10 cellular contexts compared by ENCODE assay signal in the genomic region with DNA sequence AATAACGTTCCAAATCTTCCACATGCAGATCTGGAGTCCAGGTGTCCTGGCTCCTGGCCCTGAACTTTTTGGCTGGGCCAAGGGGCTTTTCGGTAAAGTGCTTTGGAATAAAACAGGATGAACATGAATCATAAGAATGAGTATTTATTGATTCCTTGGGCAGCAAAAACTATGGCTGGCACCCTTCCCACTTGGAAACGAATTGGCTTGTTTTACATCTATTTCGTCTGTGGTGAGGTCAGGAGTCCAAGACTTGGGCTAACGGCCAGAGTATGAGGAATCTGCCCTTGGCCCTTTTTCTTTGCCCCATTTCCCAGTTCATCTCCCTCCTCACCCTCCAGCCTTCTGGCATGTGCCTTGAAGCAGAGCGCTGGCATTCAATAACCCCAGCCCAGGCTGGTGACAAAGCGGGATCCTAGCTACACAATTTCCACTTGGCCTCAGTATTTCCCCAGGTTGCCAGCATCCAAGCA. TPM values are rescaled to one million over a fixed set of nuclear protein-coding genes. Genes with fewer than 3 reads are reported as not detected.
A peak's percentile ranks its signal among the peaks of the same experiment; 100 is the strongest.
DNase-seq lines count a peak whose midpoint lies in the region; ATAC-seq, FAIRE-seq and TF ChIP-seq lines count a peak whose summit lies in the region.
"Had no signal": no experiment of that assay in that cellular context is flagged by ENCODE, and none has a peak within 500 bp of the region (broad histone marks: within the 10 kb centered on the region; RNA-seq: fewer than 3 reads in every experiment).

No MANE protein-coding gene starts in this region.

- peak overlapping the region in 5 of 7 donors; percentile 2 to 67 (median 46) for H3K27ac Mint-ChIP-seq in CD4-positive, alpha-beta memory T cell

- no peak for DNase-seq in CD4-positive, alpha-beta memory T cell
- no peak for DNase-seq in Panc1 (ENCODE audit: low read depth, low spot score)
- DNase-seq in erythroblast (lab: John Stamatoyannopoulos, UW) = no peak
- peak in 5 of 6 donors; percentile 64 to 96 (median 87) for DNase-seq in pancreas
- no peak for DNase-seq in DMS153 (lab: John Stamatoyannopoulos, UW)
- no peak for DNase-seq in smooth muscle cell (lab: John Stamatoyannopoulos, UW; ENCODE audit: unreplicated experiment)
- DNase-seq: NCI-H524 treated with DMSO at 0.1 percent for 48 hours had no signal

- no peak overlapping the region for H2AFZ ChIP-seq in smooth muscle cell (ENCODE audit: low read depth)

- no peak overlapping the region for H3K4me3 ChIP-seq in CD4-positive, alpha-beta memory T cell (ENCODE audit: low read length in 2 of 2)
- H3K4me3 ChIP-seq in Panc1 (ENCODE audit: low read depth in 2 of 2, low read length in 2 of 2) (no peak overlapping the region), pancreas (no peak overlapping the region), smooth muscle cell (no peak overlapping the region)

- peaks cover 0 to 10% of the 10 kb centered on the region in 2 donors for H3K36me3 Mint-ChIP-seq in CD4-positive, alpha-beta memory T cell

- intact Hi-C loops in CD4-positive, alpha-beta memory T cell (cut with micrococcal nuclease) = no loop called here
- intact Hi-C loops in Panc1 (cut with micrococcal nuclease; ENCODE audit: unreplicated experiment) (loop anchor here (5.0 kb wide), 1 partner anchor 104 kb away; no protein-coding TSS in a partner anchor), pancreas (cut with DNase I) (no loop called here)

- POLR2A ChIA-PET in CD4-positive, alpha-beta memory T cell (lab: Charles Lee; ENCODE audit: partially characterized antibody) = interaction anchor here (0.6 to 9.3 kb wide), 6 partner anchors 14 to 122 kb away, joined by 3 to 209 read pairs (median 14); partner anchors contain the start of genes GRN, SLC25A39 and TMUB2
- POLR2A ChIA-PET in Panc1 (lab: Charles Lee) = no interaction called here

- no peaks in the 10 kb centered on the region for H3K9me3 ChIP-seq in CD4-positive, alpha-beta memory T cell (ENCODE audit: control insufficient read depth in 1 of 2, low read length in 2 of 2)
- H3K9me3 ChIP-seq in Panc1 (ENCODE audit: control insufficient read depth, insufficient read depth, low read depth, low read length) (no peaks in the 10 kb centered on the region), pancreas (no peaks in the 10 kb centered on the region), smooth muscle cell (replicated peaks; ENCODE audit: low read depth) (no peaks in the 10 kb centered on the region)

- no peak for ATAC-seq in Panc1
- peak; percentile 4 to 27 (median 25) for ATAC-seq in pancreas
- no peak for ATAC-seq in HG03139 (IDR thresholded peaks at IDR 0.05; ENCODE audit: unreplicated experiment)
- ATAC-seq in esophagus mucosa = no peak

- peaks cover 0 to 2% (median 0%) of the 10 kb centered on the region in 8 donors for H3K9me3 Mint-ChIP-seq in CD4-positive, alpha-beta memory T cell

- H4K20me1 ChIP-seq in smooth muscle cell (ENCODE audit: low read depth) = no peaks in the 10 kb centered on the region

- no peak for TF ChIP-seq CTCF in Panc1 (IDR thresholded peaks at IDR 0.05)
- TF ChIP-seq CTCF in pancreas (IDR thresholded peaks at IDR 0.05) = no peak
- TF ChIP-seq CTCF in smooth muscle cell (IDR thresholded peaks at IDR 0.05; ENCODE audit: borderline replicate concordance, insufficient read depth, poor library complexity, severe bottlenecking) = no peak

- H3K79me2 ChIP-seq in smooth muscle cell (ENCODE audit: low read depth) = peaks cover 8% of the 10 kb centered on the region

- in situ Hi-C loops in Panc1 (cut with HindIII; ENCODE audit: low pct_unique_long_range_greater_than_20kb, low sequenced_read_pairs) = no loop called here

- no peak overlapping the region for H3K9ac ChIP-seq in smooth muscle cell (ENCODE audit: low read depth)

- no TSS peak for BruUV-seq in Panc1 (replicated peaks; lab: Mats Ljungman, UMichigan)

- peak; percentile 26 for TF ChIP-seq POLR2A in erythroblast (IDR thresholded peaks at IDR 0.05; ENCODE audit: low read length)

- no peak for FAIRE-seq in pancreas (lab: Jason Lieb, UNC)
- FAIRE-seq: colon had no signal

- H3K36me3 ChIP-seq in CD4-positive, alpha-beta memory T cell (ENCODE audit: insufficient read depth, low read length) = no peaks in the 10 kb centered on the region
- no peaks in the 10 kb centered on the region; the same call in 1 of the 2 replicates for H3K36me3 ChIP-seq in Panc1 (ENCODE audit: control insufficient read depth, insufficient read depth, low read length)
- H3K36me3 ChIP-seq in pancreas = no peaks in the 10 kb centered on the region
- H3K36me3 ChIP-seq in smooth muscle cell (ENCODE audit: low read depth) = no peaks in the 10 kb centered on the region

- no peak overlapping the region for H3K4me2 ChIP-seq in smooth muscle cell

- H3K4me1 ChIP-seq in CD4-positive, alpha-beta memory T cell (ENCODE audit: insufficient read depth, low read length) = peaks cover 13% of the 10 kb centered on the region
- peaks cover 16% of the 10 kb centered on the region for H3K4me1 ChIP-seq in Panc1 (ENCODE audit: control insufficient read depth, insufficient read depth, low read length)
- peaks cover 6 to 20% (median 13%) of the 10 kb centered on the region in 3 donors for H3K4me1 ChIP-seq in pancreas
- no peaks in the 10 kb centered on the region for H3K4me1 ChIP-seq in smooth muscle cell (ENCODE audit: low read depth)

- WGBS in pancreas, 2 donors = 7 to 11% methylated on average over 7 of the region's 7 CpGs
- 92% methylated on average over 7 of the region's 7 CpGs for WGBS in smooth muscle cell (ENCODE audit: low lambda C conversion rate)

- peaks cover 4 to 24% (median 10%) of the 10 kb centered on the region in 4 donors for H3K4me1 Mint-ChIP-seq in CD4-positive, alpha-beta memory T cell

- no peaks in the 10 kb centered on the region for H3K27me3 ChIP-seq in CD4-positive, alpha-beta memory T cell (ENCODE audit: insufficient read depth, low read length)
- no peaks in the 10 kb centered on the region for H3K27me3 ChIP-seq in Panc1 (ENCODE audit: control insufficient read depth, insufficient read depth, low read length)
- H3K27me3 ChIP-seq in pancreas = no peaks in the 10 kb centered on the region
- no peaks in the 10 kb centered on the region for H3K27me3 ChIP-seq in smooth muscle cell (ENCODE audit: low read depth)

- H3K27ac ChIP-seq in CD4-positive, alpha-beta memory T cell (ENCODE audit: low read depth, low read length) = no peak overlapping the region
- H3K27ac ChIP-seq in Panc1 (ENCODE audit: low read length) (peak overlapping the region; percentile 87), pancreas (peak overlapping the region; percentile 93 to 98 (median 97)), smooth muscle cell (ENCODE audit: low read depth) (no peak overlapping the region)

- CTCF ChIA-PET in CD4-positive, alpha-beta memory T cell (lab: Charles Lee; ENCODE audit: partially characterized antibody) = interaction anchor here (1.9 kb wide), 1 partner anchor 14 kb away, joined by 7 read pairs; no protein-coding TSS in a partner anchor
- CTCF ChIA-PET in Panc1 (lab: Charles Lee) = interaction anchor here (0.7 kb wide), 1 partner anchor 105 kb away, joined by 3 read pairs; no protein-coding TSS in a partner anchor

- peak overlapping the region in 2 of 8 donors; percentile 46 to 63 for H3K4me3 Mint-ChIP-seq in CD4-positive, alpha-beta memory T cell

- H3K27me3 Mint-ChIP-seq in CD4-positive, alpha-beta memory T cell = no peaks in the 10 kb centered on the region

- H3F3A ChIP-seq in smooth muscle cell (ENCODE audit: low read depth) = peaks cover 4% of the 10 kb centered on the region

RNA-seq across cellular contexts. Expression of gene UBTF, which starts 4.1 kb away (rescaled TPM):
- 100 to 1,000 TPM; 245 to 264 TPM for total RNA-seq in CD4-positive, alpha-beta memory T cell
- polyA plus RNA-seq in CD4-positive, alpha-beta memory T cell = 10 to 100 TPM; 12.2 to 69.7 TPM
- total RNA-seq in Panc1 (2021; ENCODE audit: unreplicated experiment) (116 TPM), pancreas (10 to 100 TPM; 31.9 to 51.8 (median 35.6) TPM), esophagus mucosa (60.7 TPM), smooth muscle cell (18.2 and 28.4 TPM in 2 replicates)
- polyA plus RNA-seq in Panc1 (2012; ENCODE audit: insufficient read length) = 100.0 TPM
- polyA plus RNA-seq in pancreas (10 to 100 TPM; 40.9 to 44.1 TPM), smooth muscle cell (22.1 and 29.2 TPM in 2 replicates)

RNA-seq across cellular contexts. Expression of gene ATXN7L3, which starts 23.9 kb away (rescaled TPM):
- 100 to 1,000 TPM; 123 to 128 TPM for total RNA-seq in CD4-positive, alpha-beta memory T cell
- 10 to 100 TPM in 1 of 2 donors, 1 to 10 TPM in 1; 5.8 to 17.7 TPM for polyA plus RNA-seq in CD4-positive, alpha-beta memory T cell
- total RNA-seq in Panc1 (2021; ENCODE audit: unreplicated experiment) = 69.8 TPM
- polyA plus RNA-seq in Panc1 (2012; ENCODE audit: insufficient read length) = 57.4 TPM
- 10 to 100 TPM; 21.1 to 38.0 (median 24.5) TPM for total RNA-seq in pancreas
- polyA plus RNA-seq in pancreas = 10 to 100 TPM; 29.8 to 32.0 TPM
- 61.6 TPM for total RNA-seq in esophagus mucosa
- total RNA-seq in smooth muscle cell = 54.0 and 61.1 TPM in 2 replicates
- polyA plus RNA-seq in smooth muscle cell = 24.3 and 29.1 TPM in 2 replicates

RNA-seq across cellular contexts. Expression of gene TMUB2, which starts 36.8 kb away (rescaled TPM):
- total RNA-seq in CD4-positive, alpha-beta memory T cell = 10 to 100 TPM; 45.4 to 47.9 TPM
- polyA plus RNA-seq in CD4-positive, alpha-beta memory T cell = 10 to 100 TPM; 35.3 TPM
- total RNA-seq in Panc1 (2021; ENCODE audit: unreplicated experiment) = 30.7 TPM
- polyA plus RNA-seq in Panc1 (2012; ENCODE audit: insufficient read length) = 31.4 TPM
- total RNA-seq in pancreas = 10 to 100 TPM; 10.4 to 24.6 (median 14.8) TPM
- polyA plus RNA-seq in pancreas = 10 to 100 TPM; 42.2 to 50.9 TPM
- total RNA-seq in esophagus mucosa = 18.2 TPM
- total RNA-seq in smooth muscle cell = 26.4 and 28.5 TPM in 2 replicates
- 35.8 and 39.2 TPM in 2 replicates for polyA plus RNA-seq in smooth muscle cell

RNA-seq across cellular contexts. Expression of gene SLC4A1, which starts 44.3 kb away (rescaled TPM):
- total RNA-seq in CD4-positive, alpha-beta memory T cell = not detected
- polyA plus RNA-seq in CD4-positive, alpha-beta memory T cell = not detected
- total RNA-seq in Panc1 (2021; ENCODE audit: unreplicated experiment) (not detected), pancreas (under 1 TPM in 2 of 6 donors, not detected in 4; 0.24 to 0.37 TPM), esophagus mucosa (not detected), smooth muscle cell (not detected in 2 replicates)
- polyA plus RNA-seq in Panc1 (2012; ENCODE audit: insufficient read length) = not detected
- polyA plus RNA-seq in pancreas (not detected), smooth muscle cell (not detected in 2 replicates)

RNA-seq across cellular contexts. Expression of gene ASB16, which starts 53.1 kb away (rescaled TPM):
- not detected for total RNA-seq in CD4-positive, alpha-beta memory T cell
- polyA plus RNA-seq in CD4-positive, alpha-beta memory T cell = under 1 TPM in 1 of 2 donors, not detected in 1; 0.14 TPM
- total RNA-seq in Panc1 (2021; ENCODE audit: unreplicated experiment) (not detected), pancreas (1 to 10 TPM; 1.1 to 3.9 (median 2.3) TPM), esophagus mucosa (not detected), smooth muscle cell (0.09 TPM in 1 of 2 replicates, not detected in the other)
- polyA plus RNA-seq in Panc1 (2012; ENCODE audit: insufficient read length) = 1.5 TPM
- polyA plus RNA-seq in pancreas (1 to 10 TPM; 1.9 to 2.9 TPM), smooth muscle cell (0.28 and 0.35 TPM in 2 replicates)

Comparison
In these comparisons a context has a peak if more than half of its experiments do, and no peak if none do; other contexts are left out.
1. DNase-seq: peak in pancreas (5 of 6); none in CD4-positive, alpha-beta memory T cell (0 of 5), Panc1 (single experiment), erythroblast (0 of 2), DMS153 (single experiment) and smooth muscle cell (single experiment).
2. H3K27ac ChIP-seq: peak in Panc1 (single experiment) and pancreas (4 of 4); none in CD4-positive, alpha-beta memory T cell (single experiment) and smooth muscle cell (single experiment).
3. ATAC-seq: peak in pancreas (4 of 4); none in Panc1 (single experiment), HG03139 (single experiment) and esophagus mucosa (single experiment).